20 cellular contexts compared by ENCODE assay signal in the genomic region with DNA sequence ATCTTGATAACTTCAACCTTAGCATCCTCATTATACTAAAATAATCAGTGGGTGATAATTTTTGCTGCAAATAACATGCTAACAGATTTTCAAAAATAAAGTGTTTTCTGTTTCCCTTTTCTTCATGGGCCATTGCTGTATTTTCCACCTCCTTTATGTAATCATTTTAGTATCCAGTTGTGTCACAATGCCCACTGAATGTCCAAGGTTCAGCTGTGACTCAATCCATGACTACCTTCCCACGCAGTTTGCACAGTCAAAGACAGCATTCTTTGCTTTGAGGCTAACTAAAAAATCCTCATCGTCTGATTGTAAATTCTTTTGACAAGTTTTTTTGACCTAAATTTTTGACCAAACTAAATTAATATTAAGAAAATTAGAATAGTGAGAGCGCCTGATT.
DNase-seq lines count a peak whose midpoint lies in the region; ATAC-seq and TF ChIP-seq lines count a peak whose summit lies in the region.
"Had no signal": no experiment of that assay in that cellular context is flagged by ENCODE, and none has a peak within 500 bp of the region (broad histone marks: within the 10 kb centered on the region; RNA-seq: fewer than 3 reads in every experiment).

No MANE protein-coding gene starts in this region.

- intact Hi-C loops in IMR-90 (cut with micrococcal nuclease) (no loop called here), left lung (cut with DNase I) (no loop called here)
- intact Hi-C loops in CD4-positive, alpha-beta memory T cell (cut with micrococcal nuclease): no loop called here

- CTCF ChIA-PET in IMR-90 (lab: Yijun Ruan, JAX): interaction anchor here (1.4 kb wide), 1 partner anchor 9 kb away, joined by 3 read pairs; no protein-coding TSS in a partner anchor
- CTCF ChIA-PET in CD4-positive, alpha-beta memory T cell (lab: Charles Lee; ENCODE audit: partially characterized antibody): no interaction called here

- no peak overlapping the region for H3K4ac ChIP-seq in IMR-90 (ENCODE audit: low read depth, low read length)

- no peak overlapping the region for H2BK5ac ChIP-seq in IMR-90 (ENCODE audit: low read depth, low read length, poor library complexity, severe bottlenecking)

- H4K20me1 ChIP-seq in IMR-90 (ENCODE audit: insufficient read depth, low read length): no peaks in the 10 kb centered on the region

- in situ Hi-C loops in IMR-90 (cut with MboI; ENCODE audit: low sequenced_read_pairs): no loop called here

- no peak overlapping the region for H2AK5ac ChIP-seq in IMR-90 (ENCODE audit: low read depth, low read length)

- no peak overlapping the region for H4K91ac ChIP-seq in IMR-90 (ENCODE audit: insufficient read depth, low read depth, low read length)

- H3K36me3 Mint-ChIP-seq in activated naive CD8-positive, alpha-beta T cell treated with anti-CD3 and anti-CD28 coated beads, Interleukin-2, amount 50 U/mL, for 24 hours (ENCODE audit: low read depth): peaks cover 5% of the 10 kb centered on the region
- H3K36me3 Mint-ChIP-seq in activated naive CD8-positive, alpha-beta T cell treated with anti-CD3 and anti-CD28 coated beads for 36 hours: peaks cover 15% of the 10 kb centered on the region
- H3K36me3 Mint-ChIP-seq in CD4-positive, alpha-beta memory T cell: peaks cover 13 to 37% of the 10 kb centered on the region in 2 donors
- H3K36me3 Mint-ChIP-seq: natural killer cell treated with Interleukin-12 subunit alpha and Interleukin-12 subunit beta and Interleukin-15 and Interleukin-18, amount 100 ng/mL, for 72 hours had no signal

- TF ChIP-seq POLR2A in IMR-90 (IDR thresholded peaks at IDR 0.05; ENCODE audit: low read depth, low read length): no peak

- no peak overlapping the region for H3K23ac ChIP-seq in IMR-90 (ENCODE audit: low read depth, low read length)

- dilution Hi-C loops in IMR-90 (cut with HindIII; ENCODE audit: low sequenced_read_pairs, unreplicated experiment): no loop called here

- no peak overlapping the region for H2BK120ac ChIP-seq in IMR-90 (ENCODE audit: low read depth, low read length)

- POLR2A ChIA-PET in IMR-90 (lab: Charles Lee; ENCODE audit: unreplicated experiment): no interaction called here
- POLR2A ChIA-PET in CD4-positive, alpha-beta memory T cell (lab: Charles Lee; ENCODE audit: partially characterized antibody): no interaction called here

- TF ChIP-seq CTCF in IMR-90 (conservative IDR thresholded peaks at IDR 0.05; ENCODE audit: low read depth, low read length) (no peak), left lung (IDR thresholded peaks at IDR 0.05) (no peak)

- peak; percentile 2 for DNase-seq in activated naive CD8-positive, alpha-beta T cell treated with anti-CD3 and anti-CD28 coated beads, Interleukin-2, amount 50 U/mL, for 24 hours
- no peak for DNase-seq in activated naive CD8-positive, alpha-beta T cell treated with anti-CD3 and anti-CD28 coated beads for 36 hours
- DNase-seq in IMR-90 (peak; percentile 87), dedifferentiated amniotic fluid mesenchymal stem cell (ENCODE audit: extremely low spot score) (peak; percentile 17), stromal cell of bone marrow (ENCODE audit: low read depth) (peak; percentile 33), left lung (no peak)
- no peak for DNase-seq in CD4-positive, alpha-beta memory T cell
- DNase-seq: ACHN; activated CD8-positive, alpha-beta memory T cell treated with anti-CD3 and anti-CD28 coated beads for 24 hours; amygdala; GDM1; H9; immature natural killer cell; mesenchymal stem cell; NCI-H1105; retina had no signal

- H3K4me2 ChIP-seq in IMR-90 (ENCODE audit: low read depth, low read length): no peak overlapping the region

- H2AK9ac ChIP-seq in IMR-90 (replicated peaks; ENCODE audit: low read depth, low read length, poor library complexity): no peak overlapping the region

- no peaks in the 10 kb centered on the region for H3K79me1 ChIP-seq in IMR-90 (ENCODE audit: low read depth in 1 of 2, low read length in 2 of 2)

- TF ChIP-seq RAD21 in IMR-90 (IDR thresholded peaks at IDR 0.05; ENCODE audit: low read length): no peak

- H2BK15ac ChIP-seq in IMR-90 (ENCODE audit: low read depth, low read length): no peak overlapping the region

- H3K36me3 ChIP-seq in IMR-90 (ENCODE audit: control insufficient read depth, insufficient read depth, low read length) (no peaks in the 10 kb centered on the region), left lung (no peaks in the 10 kb centered on the region)
- H3K36me3 ChIP-seq in CD4-positive, alpha-beta memory T cell (ENCODE audit: insufficient read depth, low read length): no peaks in the 10 kb centered on the region

- H4K8ac ChIP-seq in IMR-90 (ENCODE audit: low read depth in 2 of 2, low read length in 2 of 2): no peak overlapping the region

- H3K27me3 Mint-ChIP-seq in activated naive CD8-positive, alpha-beta T cell treated with anti-CD3 and anti-CD28 coated beads, Interleukin-2, amount 50 U/mL, for 24 hours: no peaks in the 10 kb centered on the region
- H3K27me3 Mint-ChIP-seq in activated naive CD8-positive, alpha-beta T cell treated with anti-CD3 and anti-CD28 coated beads for 36 hours: no peaks in the 10 kb centered on the region
- H3K27me3 Mint-ChIP-seq in CD4-positive, alpha-beta memory T cell: no peaks in the 10 kb centered on the region
- H3K27me3 Mint-ChIP-seq: activated T-helper 17 cell treated with anti-CD3 and anti-CD28 coated beads, Interleukin-2, amount 50 U/mL, for 72 hours; natural killer cell treated with Interleukin-12 subunit alpha and Interleukin-12 subunit beta and Interleukin-15 and Interleukin-18, amount 100 ng/mL, for 72 hours had no signal

- no peaks in the 10 kb centered on the region for H3K27me3 ChIP-seq in IMR-90 (ENCODE audit: control insufficient read depth, insufficient read depth, low read length)
- no peaks in the 10 kb centered on the region for H3K27me3 ChIP-seq in CD4-positive, alpha-beta memory T cell (ENCODE audit: insufficient read depth, low read length)
- no peaks in the 10 kb centered on the region for H3K27me3 ChIP-seq in left lung

- H3K9ac ChIP-seq in IMR-90 (ENCODE audit: low read depth, low read length): no peak overlapping the region

- no peaks in the 10 kb centered on the region for H3K4me1 Mint-ChIP-seq in activated naive CD8-positive, alpha-beta T cell treated with anti-CD3 and anti-CD28 coated beads, Interleukin-2, amount 50 U/mL, for 24 hours
- H3K4me1 Mint-ChIP-seq in activated naive CD8-positive, alpha-beta T cell treated with anti-CD3 and anti-CD28 coated beads for 36 hours: no peaks in the 10 kb centered on the region
- peaks cover 0 to 1% (median 0%) of the 10 kb centered on the region in 4 donors for H3K4me1 Mint-ChIP-seq in CD4-positive, alpha-beta memory T cell
- H3K4me1 Mint-ChIP-seq: activated T-helper 17 cell treated with anti-CD3 and anti-CD28 coated beads, Interleukin-2, amount 50 U/mL, for 72 hours; H9; immature natural killer cell had no signal

- no peak overlapping the region for H2AFZ ChIP-seq in IMR-90 (replicated peaks; ENCODE audit: low read length, poor library complexity)

- BruUV-seq in IMR-90 (replicated peaks; lab: Mats Ljungman, UMichigan): no TSS peak

- H2BK20ac ChIP-seq in IMR-90 (ENCODE audit: low read depth, low read length): no peak overlapping the region

- H3K9me3 ChIP-seq in IMR-90 (ENCODE audit: control insufficient read depth, insufficient read depth, low read length) (no peaks in the 10 kb centered on the region), left lung (no peaks in the 10 kb centered on the region)
- H3K9me3 ChIP-seq in CD4-positive, alpha-beta memory T cell (ENCODE audit: control insufficient read depth in 1 of 2, low read length in 2 of 2): no peaks in the 10 kb centered on the region

- no peak overlapping the region for H3K4me3 Mint-ChIP-seq in activated naive CD8-positive, alpha-beta T cell treated with anti-CD3 and anti-CD28 coated beads, Interleukin-2, amount 50 U/mL, for 24 hours
- no peak overlapping the region for H3K4me3 Mint-ChIP-seq in activated naive CD8-positive, alpha-beta T cell treated with anti-CD3 and anti-CD28 coated beads for 36 hours
- H3K4me3 Mint-ChIP-seq in CD4-positive, alpha-beta memory T cell: no peak overlapping the region
- H3K4me3 Mint-ChIP-seq: activated T-helper 17 cell treated with anti-CD3 and anti-CD28 coated beads, Interleukin-2, amount 50 U/mL, for 72 hours; H9; immature natural killer cell; natural killer cell treated with Interleukin-12 subunit alpha and Interleukin-12 subunit beta and Interleukin-15 and Interleukin-18, amount 100 ng/mL, for 72 hours had no signal

- no peak overlapping the region for H3K18ac ChIP-seq in IMR-90 (ENCODE audit: low read depth, low read length)

- no peak overlapping the region for H3K56ac ChIP-seq in IMR-90 (ENCODE audit: extremely low read depth, insufficient read depth, low read length)

- H3K9me3 Mint-ChIP-seq in activated naive CD8-positive, alpha-beta T cell treated with anti-CD3 and anti-CD28 coated beads, Interleukin-2, amount 50 U/mL, for 24 hours: no peaks in the 10 kb centered on the region
- no peaks in the 10 kb centered on the region for H3K9me3 Mint-ChIP-seq in activated naive CD8-positive, alpha-beta T cell treated with anti-CD3 and anti-CD28 coated beads for 36 hours
- H3K9me3 Mint-ChIP-seq in CD4-positive, alpha-beta memory T cell: peaks cover 0 to 4% (median 0%) of the 10 kb centered on the region in 8 donors
- H3K9me3 Mint-ChIP-seq: activated T-helper 17 cell treated with anti-CD3 and anti-CD28 coated beads, Interleukin-2, amount 50 U/mL, for 72 hours; H9; immature natural killer cell; natural killer cell treated with Interleukin-12 subunit alpha and Interleukin-12 subunit beta and Interleukin-15 and Interleukin-18, amount 100 ng/mL, for 72 hours had no signal

- no peak overlapping the region for H3K14ac ChIP-seq in IMR-90 (replicated peaks; ENCODE audit: low read depth, low read length)

- no peaks in the 10 kb centered on the region for H3K4me1 ChIP-seq in IMR-90 (ENCODE audit: control insufficient read depth, insufficient read depth, low read length)
- no peaks in the 10 kb centered on the region for H3K4me1 ChIP-seq in CD4-positive, alpha-beta memory T cell (ENCODE audit: insufficient read depth, low read length)
- no peaks in the 10 kb centered on the region for H3K4me1 ChIP-seq in left lung

- no CpG with 5 or more reads among the region's 3 CpGs for WGBS in IMR-90 (ENCODE audit: extremely low coverage in 2 of 2, insufficient read length in 1 of 2), 2 experiments

- H3K4me3 ChIP-seq in IMR-90 (ENCODE audit: insufficient read depth, low read depth, low read length) (no peak overlapping the region), left lung (no peak overlapping the region)
- no peak overlapping the region for H3K4me3 ChIP-seq in CD4-positive, alpha-beta memory T cell (ENCODE audit: low read length in 2 of 2)

- no peak for ATAC-seq in activated naive CD8-positive, alpha-beta T cell treated with anti-CD3 and anti-CD28 coated beads, Interleukin-2, amount 50 U/mL, for 24 hours
- no peak; the same call in 1 of the 2 replicates for ATAC-seq in IMR-90 (ENCODE audit: low read depth)
- no peak for ATAC-seq in HG03342 (IDR thresholded peaks at IDR 0.05; ENCODE audit: unreplicated experiment)
- ATAC-seq in left lung: no peak
- ATAC-seq: activated T-helper 17 cell treated with anti-CD3 and anti-CD28 coated beads, Interleukin-2, amount 50 U/mL, for 72 hours; natural killer cell treated with Interleukin-12 subunit alpha and Interleukin-12 subunit beta and Interleukin-15 and Interleukin-18, amount 100 ng/mL, for 72 hours; Panc1 had no signal

- H3K9me1 ChIP-seq in IMR-90 (ENCODE audit: insufficient read depth, low read length): no peaks in the 10 kb centered on the region

- no peak overlapping the region for H3K27ac Mint-ChIP-seq in activated naive CD8-positive, alpha-beta T cell treated with anti-CD3 and anti-CD28 coated beads, Interleukin-2, amount 50 U/mL, for 24 hours
- no peak overlapping the region for H3K27ac Mint-ChIP-seq in activated naive CD8-positive, alpha-beta T cell treated with anti-CD3 and anti-CD28 coated beads for 36 hours
- H3K27ac Mint-ChIP-seq in CD4-positive, alpha-beta memory T cell: no peak overlapping the region
- H3K27ac Mint-ChIP-seq: activated T-helper 17 cell treated with anti-CD3 and anti-CD28 coated beads, Interleukin-2, amount 50 U/mL, for 72 hours; H9; immature natural killer cell had no signal

- H3K27ac ChIP-seq in IMR-90 (ENCODE audit: insufficient read depth, low read length): no peak overlapping the region
- no peak overlapping the region for H3K27ac ChIP-seq in CD4-positive, alpha-beta memory T cell (ENCODE audit: low read depth, low read length)
- no peak overlapping the region for H3K27ac ChIP-seq in left lung

- no peak overlapping the region for H4K5ac ChIP-seq in IMR-90 (ENCODE audit: low read depth, low read length)

Comparison
In these comparisons a context has a peak if more than half of its experiments do, and no peak if none do; other contexts are left out.
1. DNase-seq: peak in activated naive CD8-positive, alpha-beta T cell treated with anti-CD3 and anti-CD28 coated beads, Interleukin-2, amount 50 U/mL, for 24 hours (single experiment), IMR-90 (single experiment), dedifferentiated amniotic fluid mesenchymal stem cell (single experiment) and stromal cell of bone marrow (single experiment); none in activated naive CD8-positive, alpha-beta T cell treated with anti-CD3 and anti-CD28 coated beads for 36 hours (single experiment), CD4-positive, alpha-beta memory T cell (0 of 5) and left lung (0 of 2).